In genomic region chr21:28899220-28899619, GRCh38 we compare ENCODE assay signal across 22 cellular contexts.
DNase-seq lines count a peak whose midpoint lies in the region; ATAC-seq and TF ChIP-seq lines count a peak whose summit lies in the region.
"Had no signal": no experiment of that assay in that cellular context is flagged by ENCODE, and none has a peak within 500 bp of the region (broad histone marks: within the 10 kb centered on the region; RNA-seq: fewer than 3 reads in every experiment).

No MANE protein-coding gene starts in this region.

- H3K27me3 ChIP-seq in GM23338 (ENCODE audit: insufficient read depth) (no peaks in the 10 kb centered on the region), tibial artery (no peaks in the 10 kb centered on the region), H7 (ENCODE audit: control insufficient read depth, insufficient read depth, low read length) (no peaks in the 10 kb centered on the region)
- H3K27me3 ChIP-seq: BLaER1 had no signal

- H3K9me3 ChIP-seq in tibial artery = no peaks in the 10 kb centered on the region
- H3K9me3 ChIP-seq: A549, Caco-2 had no signal

- H2AFZ ChIP-seq in GM23338 = peak overlapping the region; percentile 58

- H3K4me3 Mint-ChIP-seq in GM23338 = no peak overlapping the region
- H3K4me3 Mint-ChIP-seq: CD4-positive, alpha-beta memory T cell had no signal

- H3K9me3 Mint-ChIP-seq in GM23338 = peaks cover 11% of the 10 kb centered on the region

- DNase-seq in GM23338 (ENCODE audit: low spot score) (no peak), OCI-M1 (lab: John Stamatoyannopoulos, UW) (peak; percentile 30), fibroblast of the aortic adventitia (ENCODE audit: low read depth) (peak; percentile 50), tibial artery (no peak), H7 (no peak), NCI-H187 treated with DMSO at 0.1 percent for 48 hours (lab: John Stamatoyannopoulos, UW) (no peak), NCI-H128 (lab: John Stamatoyannopoulos, UW; ENCODE audit: unreplicated experiment) (no peak)
- DNase-seq: Caco-2; CD4-positive, alpha-beta memory T cell; DMS 273 treated with DMSO at 0.1 percent for 48 hours; DMS79 treated with DMSO at 0.1 percent for 48 hours; KG1; MV-4-11; NCI-H1105 treated with DMSO at 0.1 percent for 48 hours; NCI-H1694; NCI-H2081 treated with DMSO at 0.1 percent for 48 hours; NCI-H2171 treated with DMSO at 0.1 percent for 48 hours; NCI-H526; RPMI8226; SHP77 had no signal

- no peak overlapping the region for H3K27ac Mint-ChIP-seq in GM23338
- H3K27ac Mint-ChIP-seq: CD4-positive, alpha-beta memory T cell had no signal

- H3K27ac ChIP-seq in GM23338 (ENCODE audit: low read depth) = no peak overlapping the region
- peak overlapping the region; percentile 39 to 43 for H3K27ac ChIP-seq in tibial artery
- H3K27ac ChIP-seq: A549, BLaER1 had no signal

- no peaks in the 10 kb centered on the region for H3F3A ChIP-seq in GM23338 (replicated peaks; ENCODE audit: low read depth)

- intact Hi-C loops in tibial artery (cut with DNase I; ENCODE audit: low total_unique reads) = no loop called here

- H3K4me1 ChIP-seq in GM23338 (ENCODE audit: insufficient read depth) = no peaks in the 10 kb centered on the region
- H3K4me1 ChIP-seq in tibial artery = peaks cover 0 to 38% (median 4%) of the 10 kb centered on the region in 4 donors
- H3K4me1 ChIP-seq: A549, BLaER1, Caco-2 had no signal

- no peaks in the 10 kb centered on the region for H4K20me1 ChIP-seq in GM23338 (replicated peaks; ENCODE audit: insufficient read depth)
- H4K20me1 ChIP-seq: BLaER1 had no signal

- H3K4me1 Mint-ChIP-seq in GM23338 = peaks cover 8% of the 10 kb centered on the region; the same call in 2 of the 3 replicates
- H3K4me1 Mint-ChIP-seq: CD4-positive, alpha-beta memory T cell had no signal

- no peaks in the 10 kb centered on the region for H3K9me2 ChIP-seq in GM23338 (ENCODE audit: insufficient read depth)

- H3K36me3 ChIP-seq in GM23338 (ENCODE audit: insufficient read depth) = no peaks in the 10 kb centered on the region
- H3K36me3 ChIP-seq in tibial artery = no peaks in the 10 kb centered on the region
- H3K36me3 ChIP-seq in H7 (replicated peaks; ENCODE audit: control insufficient read depth, insufficient read depth, low read length) = no peaks in the 10 kb centered on the region
- H3K36me3 ChIP-seq: BLaER1 had no signal

- no peaks in the 10 kb centered on the region for H3K36me3 Mint-ChIP-seq in GM23338 (ENCODE audit: low read depth)

- no peak overlapping the region for H3K4me2 ChIP-seq in GM23338
- H3K4me2 ChIP-seq: A549, BLaER1 had no signal

- H3K79me2 ChIP-seq in GM23338 (replicated peaks; ENCODE audit: insufficient read depth) = no peaks in the 10 kb centered on the region

- ATAC-seq in GM23338 = no peak

- TF ChIP-seq CTCF in GM23338 (conservative IDR thresholded peaks at IDR 0.05; ENCODE audit: low read depth in 2 of 2) (no peak), fibroblast of the aortic adventitia (IDR thresholded peaks at IDR 0.05; ENCODE audit: insufficient read depth, low read length) (no peak), tibial artery (IDR thresholded peaks at IDR 0.05) (no peak)

- H3K27me3 Mint-ChIP-seq in GM23338 (ENCODE audit: insufficient read depth, low read depth, poor library complexity) = no peaks in the 10 kb centered on the region

- H3K4me3 ChIP-seq in GM23338 (no peak overlapping the region), fibroblast of the aortic adventitia (ENCODE audit: low read depth, low read length) (no peak overlapping the region), tibial artery (no peak overlapping the region), H7 (ENCODE audit: insufficient read depth, low read depth, low read length) (no peak overlapping the region)
- H3K4me3 ChIP-seq: A549, BLaER1 had no signal

TF ChIP-seq in GM23338, 12 proteins besides CTCF, POLR2A, EP300 and RAD21 (continues in another document):
- TF ChIP-seq, protein P1, sequence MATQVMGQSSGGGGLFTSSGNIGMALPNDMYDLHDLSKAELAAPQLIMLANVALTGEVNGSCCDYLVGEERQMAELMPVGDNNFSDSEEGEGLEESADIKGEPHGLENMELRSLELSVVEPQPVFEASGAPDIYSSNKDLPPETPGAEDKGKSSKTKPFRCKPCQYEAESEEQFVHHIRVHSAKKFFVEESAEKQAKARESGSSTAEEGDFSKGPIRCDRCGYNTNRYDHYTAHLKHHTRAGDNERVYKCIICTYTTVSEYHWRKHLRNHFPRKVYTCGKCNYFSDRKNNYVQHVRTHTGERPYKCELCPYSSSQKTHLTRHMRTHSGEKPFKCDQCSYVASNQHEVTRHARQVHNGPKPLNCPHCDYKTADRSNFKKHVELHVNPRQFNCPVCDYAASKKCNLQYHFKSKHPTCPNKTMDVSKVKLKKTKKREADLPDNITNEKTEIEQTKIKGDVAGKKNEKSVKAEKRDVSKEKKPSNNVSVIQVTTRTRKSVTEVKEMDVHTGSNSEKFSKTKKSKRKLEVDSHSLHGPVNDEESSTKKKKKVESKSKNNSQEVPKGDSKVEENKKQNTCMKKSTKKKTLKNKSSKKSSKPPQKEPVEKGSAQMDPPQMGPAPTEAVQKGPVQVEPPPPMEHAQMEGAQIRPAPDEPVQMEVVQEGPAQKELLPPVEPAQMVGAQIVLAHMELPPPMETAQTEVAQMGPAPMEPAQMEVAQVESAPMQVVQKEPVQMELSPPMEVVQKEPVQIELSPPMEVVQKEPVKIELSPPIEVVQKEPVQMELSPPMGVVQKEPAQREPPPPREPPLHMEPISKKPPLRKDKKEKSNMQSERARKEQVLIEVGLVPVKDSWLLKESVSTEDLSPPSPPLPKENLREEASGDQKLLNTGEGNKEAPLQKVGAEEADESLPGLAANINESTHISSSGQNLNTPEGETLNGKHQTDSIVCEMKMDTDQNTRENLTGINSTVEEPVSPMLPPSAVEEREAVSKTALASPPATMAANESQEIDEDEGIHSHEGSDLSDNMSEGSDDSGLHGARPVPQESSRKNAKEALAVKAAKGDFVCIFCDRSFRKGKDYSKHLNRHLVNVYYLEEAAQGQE (IDR thresholded peaks at IDR 0.05; ENCODE audit: unreplicated experiment) = no peak
- TF ChIP-seq JUNB (IDR thresholded peaks at IDR 0.05; ENCODE audit: unreplicated experiment) = no peak
- TF ChIP-seq, protein P2, sequence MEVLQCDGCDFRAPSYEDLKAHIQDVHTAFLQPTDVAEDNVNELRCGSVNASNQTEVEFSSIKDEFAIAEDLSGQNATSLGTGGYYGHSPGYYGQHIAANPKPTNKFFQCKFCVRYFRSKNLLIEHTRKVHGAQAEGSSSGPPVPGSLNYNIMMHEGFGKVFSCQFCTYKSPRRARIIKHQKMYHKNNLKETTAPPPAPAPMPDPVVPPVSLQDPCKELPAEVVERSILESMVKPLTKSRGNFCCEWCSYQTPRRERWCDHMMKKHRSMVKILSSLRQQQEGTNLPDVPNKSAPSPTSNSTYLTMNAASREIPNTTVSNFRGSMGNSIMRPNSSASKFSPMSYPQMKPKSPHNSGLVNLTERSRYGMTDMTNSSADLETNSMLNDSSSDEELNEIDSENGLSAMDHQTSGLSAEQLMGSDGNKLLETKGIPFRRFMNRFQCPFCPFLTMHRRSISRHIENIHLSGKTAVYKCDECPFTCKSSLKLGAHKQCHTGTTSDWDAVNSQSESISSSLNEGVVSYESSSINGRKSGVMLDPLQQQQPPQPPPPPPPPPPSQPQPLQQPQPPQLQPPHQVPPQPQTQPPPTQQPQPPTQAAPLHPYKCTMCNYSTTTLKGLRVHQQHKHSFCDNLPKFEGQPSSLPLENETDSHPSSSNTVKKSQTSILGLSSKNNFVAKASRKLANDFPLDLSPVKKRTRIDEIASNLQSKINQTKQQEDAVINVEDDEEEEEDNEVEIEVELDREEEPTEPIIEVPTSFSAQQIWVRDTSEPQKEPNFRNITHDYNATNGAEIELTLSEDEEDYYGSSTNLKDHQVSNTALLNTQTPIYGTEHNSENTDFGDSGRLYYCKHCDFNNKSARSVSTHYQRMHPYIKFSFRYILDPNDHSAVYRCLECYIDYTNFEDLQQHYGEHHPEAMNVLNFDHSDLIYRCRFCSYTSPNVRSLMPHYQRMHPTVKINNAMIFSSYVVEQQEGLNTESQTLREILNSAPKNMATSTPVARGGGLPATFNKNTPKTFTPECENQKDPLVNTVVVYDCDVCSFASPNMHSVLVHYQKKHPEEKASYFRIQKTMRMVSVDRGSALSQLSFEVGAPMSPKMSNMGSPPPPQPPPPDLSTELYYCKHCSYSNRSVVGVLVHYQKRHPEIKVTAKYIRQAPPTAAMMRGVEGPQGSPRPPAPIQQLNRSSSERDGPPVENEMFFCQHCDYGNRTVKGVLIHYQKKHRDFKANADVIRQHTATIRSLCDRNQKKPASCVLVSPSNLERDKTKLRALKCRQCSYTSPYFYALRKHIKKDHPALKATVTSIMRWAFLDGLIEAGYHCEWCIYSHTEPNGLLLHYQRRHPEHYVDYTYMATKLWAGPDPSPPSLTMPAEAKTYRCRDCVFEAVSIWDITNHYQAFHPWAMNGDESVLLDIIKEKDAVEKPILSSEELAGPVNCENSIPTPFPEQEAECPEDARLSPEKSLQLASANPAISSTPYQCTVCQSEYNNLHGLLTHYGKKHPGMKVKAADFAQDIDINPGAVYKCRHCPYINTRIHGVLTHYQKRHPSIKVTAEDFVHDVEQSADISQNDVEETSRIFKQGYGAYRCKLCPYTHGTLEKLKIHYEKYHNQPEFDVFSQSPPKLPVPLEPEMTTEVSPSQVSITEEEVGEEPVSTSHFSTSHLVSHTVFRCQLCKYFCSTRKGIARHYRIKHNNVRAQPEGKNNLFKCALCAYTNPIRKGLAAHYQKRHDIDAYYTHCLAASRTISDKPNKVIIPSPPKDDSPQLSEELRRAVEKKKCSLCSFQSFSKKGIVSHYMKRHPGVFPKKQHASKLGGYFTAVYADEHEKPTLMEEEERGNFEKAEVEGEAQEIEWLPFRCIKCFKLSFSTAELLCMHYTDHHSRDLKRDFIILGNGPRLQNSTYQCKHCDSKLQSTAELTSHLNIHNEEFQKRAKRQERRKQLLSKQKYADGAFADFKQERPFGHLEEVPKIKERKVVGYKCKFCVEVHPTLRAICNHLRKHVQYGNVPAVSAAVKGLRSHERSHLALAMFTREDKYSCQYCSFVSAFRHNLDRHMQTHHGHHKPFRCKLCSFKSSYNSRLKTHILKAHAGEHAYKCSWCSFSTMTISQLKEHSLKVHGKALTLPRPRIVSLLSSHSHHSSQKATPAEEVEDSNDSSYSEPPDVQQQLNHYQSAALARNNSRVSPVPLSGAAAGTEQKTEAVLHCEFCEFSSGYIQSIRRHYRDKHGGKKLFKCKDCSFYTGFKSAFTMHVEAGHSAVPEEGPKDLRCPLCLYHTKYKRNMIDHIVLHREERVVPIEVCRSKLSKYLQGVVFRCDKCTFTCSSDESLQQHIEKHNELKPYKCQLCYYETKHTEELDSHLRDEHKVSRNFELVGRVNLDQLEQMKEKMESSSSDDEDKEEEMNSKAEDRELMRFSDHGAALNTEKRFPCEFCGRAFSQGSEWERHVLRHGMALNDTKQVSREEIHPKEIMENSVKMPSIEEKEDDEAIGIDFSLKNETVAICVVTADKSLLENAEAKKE (CRISPR knock-in tag; IDR thresholded peaks at IDR 0.05) = no peak
- TF ChIP-seq EZH2 (IDR thresholded peaks at IDR 0.05; ENCODE audit: low read depth, unreplicated experiment) = no peak
- TF ChIP-seq POLR2AphosphoS5 (IDR thresholded peaks at IDR 0.05; ENCODE audit: low read depth) = no peak

Comparison
In these comparisons a context has a peak if more than half of its experiments do, and no peak if none do; other contexts are left out.
1. DNase-seq: peak in OCI-M1 (single experiment) and fibroblast of the aortic adventitia (single experiment); none in GM23338 (single experiment), tibial artery (0 of 2), H7 (single experiment), NCI-H187 treated with DMSO at 0.1 percent for 48 hours (single experiment) and NCI-H128 (single experiment).